8 cellular contexts compared by ENCODE assay signal in genomic region chr12:6867407-6868210, GRCh38. TPM values are rescaled to one million over a fixed set of nuclear protein-coding genes. Genes with fewer than 3 reads are reported as not detected.
DNase-seq lines count a peak whose midpoint lies in the region; ATAC-seq and TF ChIP-seq lines count a peak whose summit lies in the region.

TPI1 (plus strand) TSS chr12:6867531; CDS start chr12:6867567, 36 bp downstream.

- H3K4me3 ChIP-seq in AG09309 (ENCODE audit: control insufficient read depth, low read depth, low read length): peak within 1 kb of the TSS; percentile 53

- in situ Hi-C loops in GM18951 (cut with MboI; ENCODE audit: low sequenced_read_pairs, unreplicated experiment): no loop called here

- TF ChIP-seq POLR2A in GM18951 (IDR thresholded peaks at IDR 0.05; ENCODE audit: extremely low read depth, insufficient read depth, insufficient read length): peak; percentile 99

- DNase-seq in AG09309 (ENCODE audit: low read depth) (no peak), NCI-H748 (lab: John Stamatoyannopoulos, UW; ENCODE audit: unreplicated experiment) (peak; percentile 72), lung microvascular endothelial cell (ENCODE audit: low read depth in 2 of 2) (peak; percentile 88 to 91)
- peak; percentile 90 for DNase-seq in activated CD8-positive, alpha-beta memory T cell treated with anti-CD3 and anti-CD28 coated beads for 24 hours
- peak; percentile 69 for DNase-seq in effector CD8-positive, alpha-beta T cell (lab: John Stamatoyannopoulos, UW)
- peak; percentile 67 to 83 (median 67) for DNase-seq in stimulated activated CD4-positive, alpha-beta T cell treated with anti-CD3 and anti-CD28 coated beads, TNF-alpha, amount 100 ng/mL, for 4 hours (ENCODE audit: low read depth in 3 of 3)

- no peak for TF ChIP-seq CTCF in AG09309 (IDR thresholded peaks at IDR 0.05; ENCODE audit: control insufficient read depth, insufficient read depth, low read depth, low read length, missing control alignments)

- peak; percentile 53 for ATAC-seq in HG03159 (IDR thresholded peaks at IDR 0.05; ENCODE audit: unreplicated experiment)

RNA-seq across cellular contexts. Expression of gene TPI1, which starts in this region (rescaled TPM):
- total RNA-seq in lung microvascular endothelial cell: 958 and 967 TPM in 2 replicates
